Comparison of ENCODE assay signal across 8 cellular contexts in the genomic region with DNA sequence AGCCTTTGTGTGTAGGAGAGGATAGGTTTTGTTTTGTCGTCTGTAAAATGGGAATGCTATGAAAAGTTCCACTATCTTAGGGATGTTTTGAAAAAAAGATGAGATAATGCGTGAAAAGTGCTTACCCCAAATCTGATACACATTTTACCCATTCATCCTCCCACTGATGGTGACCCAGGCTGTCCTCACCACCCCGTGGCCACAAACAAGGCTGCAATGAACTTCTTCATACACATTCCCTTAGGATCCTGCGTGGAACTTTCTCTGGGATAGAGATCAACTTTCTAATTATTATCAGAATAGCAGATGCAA. TPM values are rescaled to one million over a fixed set of nuclear protein-coding genes. Genes with fewer than 3 reads are reported as not detected.
DNase-seq lines count a peak whose midpoint lies in the region; ATAC-seq and TF ChIP-seq lines count a peak whose summit lies in the region.

No MANE protein-coding gene starts in this region.

- H3K27me3 Mint-ChIP-seq in T-helper 2 cell treated with Interferon-gamma antibody and Interleukin-4, amounts not matched to agents 5 μg/mL and 100 μg/mL, for 36 hours (ENCODE audit: low read depth) = peaks cover 27% of the 10 kb centered on the region
- peaks cover 76% of the 10 kb centered on the region for H3K27me3 Mint-ChIP-seq in stimulated activated memory B cell treated with anti-CD40 and anti-IgM and Interleukin-4, amounts not matched to agents 10 μg/mL and 1 μg/mL and 100 μg/mL, for 72 hours

- H3K4me3 ChIP-seq in WERI-Rb-1 (ENCODE audit: low read depth, low read length) (peak overlapping the region; percentile 69), iPS-11a (ENCODE audit: low read depth, low read length) (peak overlapping the region; percentile 73)

- no peaks in the 10 kb centered on the region for H3K4me1 Mint-ChIP-seq in T-helper 2 cell treated with Interferon-gamma antibody and Interleukin-4, amounts not matched to agents 5 μg/mL and 100 μg/mL, for 36 hours (ENCODE audit: low read depth)
- H3K4me1 Mint-ChIP-seq in stimulated activated memory B cell treated with anti-CD40 and anti-IgM and Interleukin-4, amounts not matched to agents 10 μg/mL and 1 μg/mL and 100 μg/mL, for 72 hours = peaks cover 6% of the 10 kb centered on the region

- no peaks in the 10 kb centered on the region for H3K36me3 Mint-ChIP-seq in T-helper 2 cell treated with Interferon-gamma antibody and Interleukin-4, amounts not matched to agents 5 μg/mL and 100 μg/mL, for 36 hours (ENCODE audit: low read depth)
- no peaks in the 10 kb centered on the region for H3K36me3 Mint-ChIP-seq in stimulated activated memory B cell treated with anti-CD40 and anti-IgM and Interleukin-4, amounts not matched to agents 10 μg/mL and 1 μg/mL and 100 μg/mL, for 72 hours

- peak overlapping the region; percentile 26 for H3K4me3 Mint-ChIP-seq in T-helper 2 cell treated with Interferon-gamma antibody and Interleukin-4, amounts not matched to agents 5 μg/mL and 100 μg/mL, for 36 hours
- H3K4me3 Mint-ChIP-seq in stimulated activated memory B cell treated with anti-CD40 and anti-IgM and Interleukin-4, amounts not matched to agents 10 μg/mL and 1 μg/mL and 100 μg/mL, for 72 hours = peak overlapping the region; percentile 55

- no peak overlapping the region for H3K27ac Mint-ChIP-seq in T-helper 2 cell treated with Interferon-gamma antibody and Interleukin-4, amounts not matched to agents 5 μg/mL and 100 μg/mL, for 36 hours
- no peak overlapping the region for H3K27ac Mint-ChIP-seq in stimulated activated memory B cell treated with anti-CD40 and anti-IgM and Interleukin-4, amounts not matched to agents 10 μg/mL and 1 μg/mL and 100 μg/mL, for 72 hours

- no peak for TF ChIP-seq CTCF in WERI-Rb-1 (IDR thresholded peaks at IDR 0.05; ENCODE audit: low read depth, low read length)

- no peaks in the 10 kb centered on the region for H3K27me3 ChIP-seq in WERI-Rb-1 (ENCODE audit: insufficient read depth, low read depth, severe bottlenecking)

- H3K9me3 ChIP-seq in WERI-Rb-1 (ENCODE audit: severe bottlenecking) = no peaks in the 10 kb centered on the region

- DNase-seq in T-helper 2 cell treated with Interferon-gamma antibody and Interleukin-4, amounts not matched to agents 5 μg/mL and 100 μg/mL, for 36 hours (ENCODE audit: low spot score) = no peak
- DNase-seq in T-helper 2 cell (no peak), WERI-Rb-1 (no peak), AG20443 (ENCODE audit: low spot score) (no peak), cerebellum (ENCODE audit: low spot score) (no peak)

- no peaks in the 10 kb centered on the region for H3K36me3 ChIP-seq in WERI-Rb-1

- no peak for ATAC-seq in stimulated activated memory B cell treated with anti-CD40 and anti-IgM and Interleukin-4, amounts not matched to agents 10 μg/mL and 1 μg/mL and 100 μg/mL, for 72 hours
- no peak for ATAC-seq in HG03521 (IDR thresholded peaks at IDR 0.05; ENCODE audit: unreplicated experiment)

- peak overlapping the region; percentile 65; the same call in 1 of the 2 replicates for H3K27ac ChIP-seq in WERI-Rb-1

- H3K9me3 Mint-ChIP-seq in T-helper 2 cell treated with Interferon-gamma antibody and Interleukin-4, amounts not matched to agents 5 μg/mL and 100 μg/mL, for 36 hours = no peaks in the 10 kb centered on the region
- H3K9me3 Mint-ChIP-seq in stimulated activated memory B cell treated with anti-CD40 and anti-IgM and Interleukin-4, amounts not matched to agents 10 μg/mL and 1 μg/mL and 100 μg/mL, for 72 hours = peaks cover 9% of the 10 kb centered on the region

RNA-seq across cellular contexts. Expression of gene OGDHL, which starts 0.4 kb away (rescaled TPM):
- total RNA-seq in cerebellum = 14.8 TPM
